In the genomic region with DNA sequence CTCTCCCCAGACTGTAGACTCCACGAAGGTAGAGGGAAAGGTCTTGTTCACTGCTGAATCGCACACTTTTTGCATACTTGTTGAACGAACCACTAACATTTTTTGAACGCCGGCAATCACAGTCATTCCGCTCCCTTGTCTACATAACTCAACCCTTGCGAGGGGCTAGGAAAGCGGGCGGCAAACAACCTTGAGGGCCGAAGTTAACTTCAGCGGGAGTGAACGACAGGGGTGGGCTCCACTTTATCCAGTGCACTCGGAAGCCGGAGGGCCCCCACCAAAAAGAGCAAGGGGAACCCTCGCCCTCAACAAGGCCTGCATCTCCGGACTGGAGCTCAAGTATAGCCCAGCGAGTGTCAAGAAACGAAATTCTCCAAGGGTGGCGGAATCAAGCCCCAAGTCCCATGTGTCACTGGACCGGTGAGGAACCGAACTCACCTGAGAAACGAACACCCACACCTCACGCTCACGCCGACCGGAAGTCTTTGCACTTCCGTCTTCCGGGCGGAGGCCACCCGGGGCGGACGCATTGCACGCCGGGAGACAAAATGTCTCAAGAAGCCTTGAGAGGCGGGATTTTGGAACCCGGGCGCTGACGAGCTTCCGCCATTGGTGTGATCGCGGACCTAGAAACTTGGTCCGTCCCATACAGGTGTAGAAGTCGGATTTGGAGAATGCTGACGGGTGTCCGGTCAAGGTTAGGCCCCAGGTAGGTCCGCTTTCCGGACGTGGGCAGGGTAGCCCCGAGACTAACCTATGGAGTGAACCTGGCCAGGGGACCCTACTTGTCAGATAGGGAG, we compare ENCODE assay signal across 8 cellular contexts. TPM values are rescaled to one million over a fixed set of nuclear protein-coding genes. Genes with fewer than 3 reads are reported as not detected.
DNase-seq lines count a peak whose midpoint lies in the region; ATAC-seq and TF ChIP-seq lines count a peak whose summit lies in the region.

Gene LLPH (minus strand): TSS at position 484 of the 800 bp plus-strand sequence. CDS start 1,644 bp downstream, outside the sequence.

- H2AFZ ChIP-seq in OCI-LY1 (ENCODE audit: low read length) = no peak within 1 kb of the TSS

- in situ Hi-C loops in Caki2 (cut with HindIII; ENCODE audit: low pct_unique_long_range_greater_than_20kb, low sequenced_read_pairs) = no loop called here

- H3K27me3 ChIP-seq in OCI-LY1 (ENCODE audit: insufficient read depth, low read length) = no peaks in the 10 kb centered on the region
- H3K27me3 ChIP-seq in mononuclear cell (ENCODE audit: insufficient read depth, low read length) = no peaks in the 10 kb centered on the region

- peak within 1 kb of the TSS; percentile 87 for H3K4me2 ChIP-seq in OCI-LY1 (ENCODE audit: low read length)

- peaks cover 24% of the 10 kb centered on the region for H3K79me2 ChIP-seq in OCI-LY1 (ENCODE audit: insufficient read depth, low read length)

- H3K4me1 ChIP-seq in OCI-LY1 (ENCODE audit: insufficient read depth, low read length, severe bottlenecking) = peaks cover 26% of the 10 kb centered on the region
- H3K4me1 ChIP-seq in mononuclear cell (ENCODE audit: insufficient read depth, low read length) = peaks cover 26% of the 10 kb centered on the region

- peak within 1 kb of the TSS; percentile 87 for H3K9ac ChIP-seq in OCI-LY1 (ENCODE audit: low read length)

- H3K36me3 ChIP-seq in OCI-LY1 (ENCODE audit: insufficient read depth, low read length) = peaks cover 30% of the 10 kb centered on the region

- H3K4me3 ChIP-seq in OCI-LY1 (ENCODE audit: low read depth, low read length, poor library complexity, severe bottlenecking) = peak within 1 kb of the TSS; percentile 83
- peak within 1 kb of the TSS; percentile 93 for H3K4me3 ChIP-seq in epithelial cell of esophagus (ENCODE audit: low read length)
- H3K4me3 ChIP-seq in mononuclear cell (ENCODE audit: low read length) = peak within 1 kb of the TSS; percentile 93

- H3K9me2 ChIP-seq in OCI-LY1 (ENCODE audit: low read depth, low read length) = no peaks in the 10 kb centered on the region

- peak; percentile 97 for ATAC-seq in GM21367 (IDR thresholded peaks at IDR 0.05; ENCODE audit: unreplicated experiment)

- H3K27ac ChIP-seq in OCI-LY1 (ENCODE audit: low read depth, low read length, poor library complexity, severe bottlenecking) = peak within 1 kb of the TSS; percentile 38

- H4K20me1 ChIP-seq in OCI-LY1 (ENCODE audit: insufficient read depth, low read length) = no peaks in the 10 kb centered on the region

- peak; percentile 91 for DNase-seq in Caki2 (ENCODE audit: low read depth)
- DNase-seq in HUDEP-2 (lab: John Stamatoyannopoulos, UW; ENCODE audit: unreplicated experiment in 76 of 76) = peak in 75 of 76 experiments; percentile 12 to 87 (median 74)
- peak; percentile 92 for DNase-seq in activated CD8-positive, alpha-beta memory T cell treated with anti-CD3 and anti-CD28 coated beads, Interleukin-2, amount 50 U/mL, for 48 hours
- peak; percentile 95 for DNase-seq in epithelial cell of esophagus (ENCODE audit: low read depth)
- DNase-seq in stimulated activated CD8-positive, alpha-beta memory T cell treated with anti-CD3 and anti-CD28 coated beads, Interleukin-2, amount 100 ng/mL, for 48 hours (ENCODE audit: low read depth in 2 of 2) = peak; percentile 78 to 86

- H3F3A ChIP-seq in OCI-LY1 (ENCODE audit: insufficient read depth, low read length) = no peaks in the 10 kb centered on the region

- H3K9me3 ChIP-seq in OCI-LY1 (ENCODE audit: low read length) = no peaks in the 10 kb centered on the region
- H3K9me3 ChIP-seq in mononuclear cell (ENCODE audit: low read depth, low read length) = no peaks in the 10 kb centered on the region

- TF ChIP-seq CTCF in OCI-LY1 (IDR thresholded peaks at IDR 0.05; ENCODE audit: low read length) = no peak
- TF ChIP-seq CTCF in epithelial cell of esophagus (IDR thresholded peaks at IDR 0.05; ENCODE audit: insufficient read depth, low read depth, low read length, missing control alignments) = no peak

RNA-seq across cellular contexts. Expression of gene LLPH, which starts in this region (rescaled TPM):
- 39.9 and 41.7 TPM in 2 replicates for total RNA-seq in Caki2 (2014; rRNA removed; shearing (Covaris generic); ENCODE audit: low replicate concordance)
- 5.0 TPM for total RNA-seq in mononuclear cell

Comparison
In these comparisons a context has a peak if more than half of its experiments do, and no peak if none do; other contexts are left out.
1. Peak in every context shown above with its lines: DNase-seq, ATAC-seq, H3K4me3 ChIP-seq and H3K27ac ChIP-seq.